ENCODE assay signal across 8 cellular contexts in genomic region chr6:30037182-30037788, GRCh38. TPM values are rescaled to one million over a fixed set of nuclear protein-coding genes. Genes with fewer than 3 reads are reported as not detected.
DNase-seq lines count a peak whose midpoint lies in the region; ATAC-seq, FAIRE-seq and TF ChIP-seq lines count a peak whose summit lies in the region.

No MANE protein-coding gene starts in this region.

- H3K36me3 ChIP-seq in lower lobe of right lung (no peaks in the 10 kb centered on the region), tibial nerve (peaks cover 0 to 13% (median 0%) of the 10 kb centered on the region in 3 donors)

- WGBS in tibial nerve, 2 donors, result 46 to 48% methylated on average over 4 of the region's 4 CpGs

- ATAC-seq in lower lobe of right lung, result peak in 1 of 2 donors; percentile 39
- no peak for ATAC-seq in GM21786 (IDR thresholded peaks at IDR 0.05; ENCODE audit: unreplicated experiment)

- H3K9me3 ChIP-seq in lower lobe of right lung, result no peaks in the 10 kb centered on the region
- H3K9me3 ChIP-seq in tibial nerve, result no peaks in the 10 kb centered on the region

- H3K27ac ChIP-seq in lower lobe of right lung, result no peak overlapping the region
- H3K27ac ChIP-seq in tibial nerve, result no peak overlapping the region

- TF ChIP-seq EP300 in tibial nerve (IDR thresholded peaks at IDR 0.05), result no peak

- FAIRE-seq in D721Med (lab: Jason Lieb, UNC), result no peak

- TF ChIP-seq CTCF in D721Med (IDR thresholded peaks at IDR 0.05; ENCODE audit: insufficient read depth, missing control alignments) (peak; percentile 41), lower lobe of right lung (IDR thresholded peaks at IDR 0.05) (peak; percentile 41), tibial nerve (IDR thresholded peaks at IDR 0.05) (peak in 2 of 5 experiments; percentile 11 to 15)

- intact Hi-C loops in lower lobe of right lung (cut with DNase I), result no loop called here

- H3K4me1 ChIP-seq in lower lobe of right lung, result no peaks in the 10 kb centered on the region
- H3K4me1 ChIP-seq in tibial nerve, result no peaks in the 10 kb centered on the region

- no peak overlapping the region for H3K4me3 ChIP-seq in lower lobe of right lung
- no peak overlapping the region for H3K4me3 ChIP-seq in tibial nerve

- no peak for TF ChIP-seq POLR2A in tibial nerve (IDR thresholded peaks at IDR 0.05)

- DNase-seq in D721Med (ENCODE audit: insufficient read length, low spot score) (no peak), Kasumi-1 (lab: John Stamatoyannopoulos, UW) (peak; percentile 63 to 70), astrocyte of the hippocampus (ENCODE audit: low read depth, low spot score) (peak; percentile 24), lower lobe of right lung (no peak), NCI-H2107 treated with DMSO at 0.1 percent for 48 hours (lab: John Stamatoyannopoulos, UW; ENCODE audit: unreplicated experiment) (no peak), NCI-H526 treated with DMSO at 0.1 percent for 48 hours (lab: John Stamatoyannopoulos, UW) (no peak), tibial nerve (ENCODE audit: low spot score in 2 of 2) (no peak)

- H3K27me3 ChIP-seq in lower lobe of right lung (ENCODE audit: low read depth), result no peaks in the 10 kb centered on the region
- H3K27me3 ChIP-seq in tibial nerve, result no peaks in the 10 kb centered on the region

RNA-seq across cellular contexts. Expression of gene POLR1H, which starts 23.8 kb away (rescaled TPM):
- total RNA-seq in lower lobe of right lung (22.4 TPM), tibial nerve (10 to 100 TPM; 22.4 to 30.6 (median 24.8) TPM)

RNA-seq across cellular contexts. Expression of gene PPP1R11, which starts 29.7 kb away (rescaled TPM):
- total RNA-seq in lower lobe of right lung (65.7 TPM), tibial nerve (10 to 100 TPM; 28.2 to 39.8 (median 34.2) TPM)

RNA-seq across cellular contexts. Expression of gene RNF39, which starts 38.3 kb away (rescaled TPM):
- total RNA-seq in lower lobe of right lung, result 2.5 TPM
- under 1 TPM in 1 of 4 donors, not detected in 3; 0.42 TPM for total RNA-seq in tibial nerve

Comparison
In these comparisons a context has a peak if more than half of its experiments do, and no peak if none do; other contexts are left out.
1. DNase-seq: peak in Kasumi-1 (2 of 2) and astrocyte of the hippocampus (single experiment); none in D721Med (single experiment), lower lobe of right lung (single experiment), NCI-H2107 treated with DMSO at 0.1 percent for 48 hours (single experiment), NCI-H526 treated with DMSO at 0.1 percent for 48 hours (single experiment) and tibial nerve (0 of 2).